ENCODE assay signal across 1 cellular context in the genomic region with DNA sequence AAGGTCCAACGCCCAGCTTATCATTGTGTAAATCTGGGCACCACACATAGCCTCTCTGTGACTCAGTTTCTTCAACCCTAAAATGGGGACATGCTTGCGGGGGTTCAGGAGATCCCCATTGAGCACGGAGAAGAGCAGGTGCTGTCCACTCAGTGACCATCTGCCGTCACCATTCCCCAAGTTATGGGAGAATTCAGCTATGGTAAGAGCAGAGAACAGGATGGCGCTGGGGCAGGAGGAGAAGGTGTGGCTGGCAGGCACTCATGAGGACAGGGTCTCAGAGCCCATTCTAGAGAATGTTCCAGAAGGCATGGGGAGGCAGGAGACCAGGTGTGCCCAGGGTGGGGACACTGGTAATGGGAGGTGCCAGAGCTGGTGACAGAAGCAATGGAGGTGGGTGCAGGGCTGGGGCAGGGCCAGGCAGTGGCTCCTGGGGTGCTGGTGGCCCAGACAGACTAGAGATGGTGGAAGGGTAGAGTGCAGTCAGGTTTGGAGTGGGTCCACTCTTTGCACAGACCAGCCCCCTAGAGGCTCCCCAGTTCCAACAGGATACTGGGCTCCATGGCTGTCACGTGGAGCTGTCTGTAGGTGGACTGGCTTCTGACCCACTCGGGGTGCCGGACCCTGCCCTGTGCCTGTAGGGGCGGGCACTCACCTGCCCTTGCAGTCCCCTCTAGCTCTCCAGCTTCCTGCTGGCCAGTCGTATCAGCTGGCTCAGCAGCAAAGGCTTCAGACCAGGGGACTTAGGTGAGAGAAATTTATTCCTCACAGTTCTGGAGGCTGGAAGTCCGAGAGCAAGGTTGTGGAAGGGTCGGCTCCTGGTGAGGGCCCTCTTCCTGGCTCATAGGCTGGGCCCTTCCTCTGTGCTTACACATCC.
TF ChIP-seq lines count a peak whose summit lies in the region.

No MANE protein-coding gene starts in this region.

TF ChIP-seq in H1, 55 proteins besides CTCF, POLR2A, EP300 and RAD21:
- TF ChIP-seq, protein P1, sequence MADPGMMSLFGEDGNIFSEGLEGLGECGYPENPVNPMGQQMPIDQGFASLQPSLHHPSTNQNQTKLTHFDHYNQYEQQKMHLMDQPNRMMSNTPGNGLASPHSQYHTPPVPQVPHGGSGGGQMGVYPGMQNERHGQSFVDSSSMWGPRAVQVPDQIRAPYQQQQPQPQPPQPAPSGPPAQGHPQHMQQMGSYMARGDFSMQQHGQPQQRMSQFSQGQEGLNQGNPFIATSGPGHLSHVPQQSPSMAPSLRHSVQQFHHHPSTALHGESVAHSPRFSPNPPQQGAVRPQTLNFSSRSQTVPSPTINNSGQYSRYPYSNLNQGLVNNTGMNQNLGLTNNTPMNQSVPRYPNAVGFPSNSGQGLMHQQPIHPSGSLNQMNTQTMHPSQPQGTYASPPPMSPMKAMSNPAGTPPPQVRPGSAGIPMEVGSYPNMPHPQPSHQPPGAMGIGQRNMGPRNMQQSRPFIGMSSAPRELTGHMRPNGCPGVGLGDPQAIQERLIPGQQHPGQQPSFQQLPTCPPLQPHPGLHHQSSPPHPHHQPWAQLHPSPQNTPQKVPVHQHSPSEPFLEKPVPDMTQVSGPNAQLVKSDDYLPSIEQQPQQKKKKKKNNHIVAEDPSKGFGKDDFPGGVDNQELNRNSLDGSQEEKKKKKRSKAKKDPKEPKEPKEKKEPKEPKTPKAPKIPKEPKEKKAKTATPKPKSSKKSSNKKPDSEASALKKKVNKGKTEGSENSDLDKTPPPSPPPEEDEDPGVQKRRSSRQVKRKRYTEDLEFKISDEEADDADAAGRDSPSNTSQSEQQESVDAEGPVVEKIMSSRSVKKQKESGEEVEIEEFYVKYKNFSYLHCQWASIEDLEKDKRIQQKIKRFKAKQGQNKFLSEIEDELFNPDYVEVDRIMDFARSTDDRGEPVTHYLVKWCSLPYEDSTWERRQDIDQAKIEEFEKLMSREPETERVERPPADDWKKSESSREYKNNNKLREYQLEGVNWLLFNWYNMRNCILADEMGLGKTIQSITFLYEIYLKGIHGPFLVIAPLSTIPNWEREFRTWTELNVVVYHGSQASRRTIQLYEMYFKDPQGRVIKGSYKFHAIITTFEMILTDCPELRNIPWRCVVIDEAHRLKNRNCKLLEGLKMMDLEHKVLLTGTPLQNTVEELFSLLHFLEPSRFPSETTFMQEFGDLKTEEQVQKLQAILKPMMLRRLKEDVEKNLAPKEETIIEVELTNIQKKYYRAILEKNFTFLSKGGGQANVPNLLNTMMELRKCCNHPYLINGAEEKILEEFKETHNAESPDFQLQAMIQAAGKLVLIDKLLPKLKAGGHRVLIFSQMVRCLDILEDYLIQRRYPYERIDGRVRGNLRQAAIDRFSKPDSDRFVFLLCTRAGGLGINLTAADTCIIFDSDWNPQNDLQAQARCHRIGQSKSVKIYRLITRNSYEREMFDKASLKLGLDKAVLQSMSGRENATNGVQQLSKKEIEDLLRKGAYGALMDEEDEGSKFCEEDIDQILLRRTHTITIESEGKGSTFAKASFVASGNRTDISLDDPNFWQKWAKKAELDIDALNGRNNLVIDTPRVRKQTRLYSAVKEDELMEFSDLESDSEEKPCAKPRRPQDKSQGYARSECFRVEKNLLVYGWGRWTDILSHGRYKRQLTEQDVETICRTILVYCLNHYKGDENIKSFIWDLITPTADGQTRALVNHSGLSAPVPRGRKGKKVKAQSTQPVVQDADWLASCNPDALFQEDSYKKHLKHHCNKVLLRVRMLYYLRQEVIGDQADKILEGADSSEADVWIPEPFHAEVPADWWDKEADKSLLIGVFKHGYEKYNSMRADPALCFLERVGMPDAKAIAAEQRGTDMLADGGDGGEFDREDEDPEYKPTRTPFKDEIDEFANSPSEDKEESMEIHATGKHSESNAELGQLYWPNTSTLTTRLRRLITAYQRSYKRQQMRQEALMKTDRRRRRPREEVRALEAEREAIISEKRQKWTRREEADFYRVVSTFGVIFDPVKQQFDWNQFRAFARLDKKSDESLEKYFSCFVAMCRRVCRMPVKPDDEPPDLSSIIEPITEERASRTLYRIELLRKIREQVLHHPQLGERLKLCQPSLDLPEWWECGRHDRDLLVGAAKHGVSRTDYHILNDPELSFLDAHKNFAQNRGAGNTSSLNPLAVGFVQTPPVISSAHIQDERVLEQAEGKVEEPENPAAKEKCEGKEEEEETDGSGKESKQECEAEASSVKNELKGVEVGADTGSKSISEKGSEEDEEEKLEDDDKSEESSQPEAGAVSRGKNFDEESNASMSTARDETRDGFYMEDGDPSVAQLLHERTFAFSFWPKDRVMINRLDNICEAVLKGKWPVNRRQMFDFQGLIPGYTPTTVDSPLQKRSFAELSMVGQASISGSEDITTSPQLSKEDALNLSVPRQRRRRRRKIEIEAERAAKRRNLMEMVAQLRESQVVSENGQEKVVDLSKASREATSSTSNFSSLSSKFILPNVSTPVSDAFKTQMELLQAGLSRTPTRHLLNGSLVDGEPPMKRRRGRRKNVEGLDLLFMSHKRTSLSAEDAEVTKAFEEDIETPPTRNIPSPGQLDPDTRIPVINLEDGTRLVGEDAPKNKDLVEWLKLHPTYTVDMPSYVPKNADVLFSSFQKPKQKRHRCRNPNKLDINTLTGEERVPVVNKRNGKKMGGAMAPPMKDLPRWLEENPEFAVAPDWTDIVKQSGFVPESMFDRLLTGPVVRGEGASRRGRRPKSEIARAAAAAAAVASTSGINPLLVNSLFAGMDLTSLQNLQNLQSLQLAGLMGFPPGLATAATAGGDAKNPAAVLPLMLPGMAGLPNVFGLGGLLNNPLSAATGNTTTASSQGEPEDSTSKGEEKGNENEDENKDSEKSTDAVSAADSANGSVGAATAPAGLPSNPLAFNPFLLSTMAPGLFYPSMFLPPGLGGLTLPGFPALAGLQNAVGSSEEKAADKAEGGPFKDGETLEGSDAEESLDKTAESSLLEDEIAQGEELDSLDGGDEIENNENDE (IDR thresholded peaks at IDR 0.05; ENCODE audit: insufficient replicate concordance, low read length): no peak
- no peak for TF ChIP-seq BRCA1 (IDR thresholded peaks at IDR 0.05; ENCODE audit: low read depth, low read length)
- no peak for TF ChIP-seq PHF8 (conservative IDR thresholded peaks at IDR 0.05; ENCODE audit: low read depth, low read length)
- TF ChIP-seq CHD1 (IDR thresholded peaks at IDR 0.05; ENCODE audit: low read depth, low read length): no peak
- TF ChIP-seq, protein P2, sequence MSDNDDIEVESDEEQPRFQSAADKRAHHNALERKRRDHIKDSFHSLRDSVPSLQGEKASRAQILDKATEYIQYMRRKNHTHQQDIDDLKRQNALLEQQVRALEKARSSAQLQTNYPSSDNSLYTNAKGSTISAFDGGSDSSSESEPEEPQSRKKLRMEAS (IDR thresholded peaks at IDR 0.05): no peak
